ENCODE assay signal across 12 cellular contexts in the genomic region with DNA sequence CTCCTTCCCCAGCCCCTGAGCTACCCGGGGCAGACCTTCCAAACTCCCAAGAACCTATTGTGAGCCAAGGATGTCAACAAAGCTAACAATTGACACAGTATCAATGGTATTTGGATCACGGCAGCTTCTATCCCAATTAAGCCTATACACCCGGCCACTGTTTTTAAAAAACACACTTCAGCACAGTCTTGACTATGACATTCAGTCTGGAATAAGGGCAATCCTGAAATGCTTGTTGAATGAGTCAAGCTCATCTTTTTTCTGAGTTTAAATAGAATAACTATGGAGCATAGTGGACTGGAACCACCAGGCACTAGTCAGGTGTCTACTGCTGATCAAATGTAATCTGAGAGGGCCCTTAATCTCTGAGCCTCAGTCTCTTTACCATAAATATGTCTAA. TPM values are rescaled to one million over a fixed set of nuclear protein-coding genes. Genes with fewer than 3 reads are reported as not detected.
DNase-seq lines count a peak whose midpoint lies in the region; ATAC-seq, FAIRE-seq and TF ChIP-seq lines count a peak whose summit lies in the region.
"Had no signal": no experiment of that assay in that cellular context is flagged by ENCODE, and none has a peak within 500 bp of the region (broad histone marks: within the 10 kb centered on the region; RNA-seq: fewer than 3 reads in every experiment).

No MANE protein-coding gene starts in this region.

- intact Hi-C loops in activated B cell treated with CpG ODN at 0.5 μM for 24 hours (cut with micrococcal nuclease), result loop anchor here (5.0 kb wide), 1 partner anchor 58 kb away; no protein-coding TSS in a partner anchor

- peaks cover 65% of the 10 kb centered on the region for H3K4me1 Mint-ChIP-seq in activated B cell treated with CpG ODN at 0.5 μM for 24 hours

- POLR2A ChIA-PET in activated B cell treated with CpG ODN at 0.5 μM for 24 hours (lab: Charles Lee), result interaction anchor here (0.5 to 2.0 kb wide), 5 partner anchors 11 to 394 kb away, joined by 3 to 9 read pairs (median 4); no protein-coding TSS in a partner anchor

- FAIRE-seq in urothelium cell line (lab: Jason Lieb, UNC), result no peak
- FAIRE-seq: GM18507 had no signal

- peaks cover 9% of the 10 kb centered on the region for H3K9me3 Mint-ChIP-seq in activated B cell treated with CpG ODN at 0.5 μM for 24 hours

- H3K36me3 Mint-ChIP-seq in activated B cell treated with CpG ODN at 0.5 μM for 24 hours (ENCODE audit: low read depth), result peaks cover 36% of the 10 kb centered on the region

- ATAC-seq in activated B cell treated with CpG ODN at 0.5 μM for 24 hours (ENCODE audit: low read depth), result no peak
- no peak for ATAC-seq in GM19463 (IDR thresholded peaks at IDR 0.05; ENCODE audit: unreplicated experiment)
- ATAC-seq in GM19455 (IDR thresholded peaks at IDR 0.05; ENCODE audit: unreplicated experiment), result no peak

- no peaks in the 10 kb centered on the region for H3K27me3 Mint-ChIP-seq in activated B cell treated with CpG ODN at 0.5 μM for 24 hours
- H3K27me3 Mint-ChIP-seq: progenitor cell of endocrine pancreas had no signal

- peak overlapping the region; percentile 9 for H3K4me3 Mint-ChIP-seq in activated B cell treated with CpG ODN at 0.5 μM for 24 hours

- CTCF ChIA-PET in activated B cell treated with CpG ODN at 0.5 μM for 24 hours (lab: Charles Lee), result no interaction called here

- DNase-seq in HS-27A (ENCODE audit: low read depth) (peak; percentile 90), activated B cell treated with CpG ODN at 0.5 μM for 24 hours (no peak), kidney glomerular epithelial cell (lab: John Stamatoyannopoulos, UW) (peak; percentile 82), urothelium cell line (ENCODE audit: low spot score) (peak; percentile 42), amygdala (lab: John Stamatoyannopoulos, UW) (no peak)
- DNase-seq: activated CD4-positive, alpha-beta T cell treated with anti-CD3 and anti-CD28 coated beads for 4 hours; DMS79; left ventricle myocardium superior had no signal

- peak overlapping the region; percentile 81 for H3K27ac Mint-ChIP-seq in activated B cell treated with CpG ODN at 0.5 μM for 24 hours
- H3K27ac Mint-ChIP-seq: progenitor cell of endocrine pancreas had no signal

- TF ChIP-seq CTCF in activated B cell treated with CpG ODN at 0.5 μM for 24 hours (IDR thresholded peaks at IDR 0.05), result no peak

RNA-seq across cellular contexts. Expression of a gene that starts 5.7 kb away (rescaled TPM):
- total RNA-seq in activated B cell treated with CpG ODN at 0.5 μM for 24 hours, result 56.9 and 64.1 TPM in 2 replicates

Comparison
In these comparisons a context has a peak if more than half of its experiments do, and no peak if none do; other contexts are left out.
1. DNase-seq: peak in HS-27A (single experiment), kidney glomerular epithelial cell (single experiment) and urothelium cell line (single experiment); none in activated B cell treated with CpG ODN at 0.5 μM for 24 hours (single experiment) and amygdala (0 of 56).